In genomic region chr18:67467188-67467587, GRCh38 we compare ENCODE assay signal across 1 cellular context.
TF ChIP-seq lines count a peak whose summit lies in the region.

No MANE protein-coding gene starts in this region.

TF ChIP-seq in H1, 55 proteins besides CTCF, POLR2A, EP300 and RAD21:
- TF ChIP-seq SAP30 (IDR thresholded peaks at IDR 0.05; ENCODE audit: insufficient read depth, insufficient replicate concordance, low read length) (no peak), NANOG (IDR thresholded peaks at IDR 0.05; ENCODE audit: insufficient read depth, low read depth, low read length, poor library complexity, severe bottlenecking) (no peak), BCL11A (IDR thresholded peaks at IDR 0.05; ENCODE audit: low read depth in 2 of 2, low read length in 2 of 2) (no peak)
